Comparison of ENCODE assay signal across 31 cellular contexts in the genomic region with DNA sequence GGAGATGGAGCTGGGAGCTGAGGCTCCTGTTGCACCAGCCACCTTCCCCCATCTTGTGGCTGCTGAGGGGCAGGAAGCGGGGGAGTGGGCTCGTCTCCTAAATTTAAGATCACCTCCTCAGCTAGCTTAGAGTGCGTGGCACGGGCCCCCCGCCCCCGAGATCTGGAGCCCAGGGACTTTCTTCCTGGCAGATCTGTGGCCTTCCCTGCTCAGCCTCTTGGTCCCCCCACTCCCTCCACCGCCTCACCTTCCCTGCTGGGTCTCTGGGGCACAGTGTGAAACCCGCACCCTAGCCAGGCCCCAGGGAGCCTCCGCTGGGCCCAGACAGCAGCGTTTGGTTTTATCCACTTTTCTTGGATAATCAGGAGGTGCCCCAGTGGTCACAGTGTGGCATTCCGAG.
"Had no signal": no experiment of that assay in that cellular context is flagged by ENCODE, and none has a peak within 500 bp of the region (broad histone marks: within the 10 kb centered on the region; RNA-seq: fewer than 3 reads in every experiment).

No MANE protein-coding gene starts in this region.

- H3K4me1 ChIP-seq: gastrocnemius medialis had no signal

- H3K9me3 Mint-ChIP-seq: activated B cell treated with CpG ODN at 0.5 μM for 24 hours; activated CD8-positive, alpha-beta T cell treated with anti-CD3 and anti-CD28 coated beads for 36 hours; activated naive CD4-positive, alpha-beta T cell treated with anti-CD3 and anti-CD28 coated beads, Interleukin-2, amount 10 ng/mL, durations not matched to agents 7 days and 5 days; activated naive CD4-positive, alpha-beta T cell treated with anti-CD3 and anti-CD28 coated beads, Interleukin-2, amount 50 U/mL, for 72 hours; activated naive CD8-positive, alpha-beta T cell treated with anti-CD3 and anti-CD28 coated beads, Interleukin-2, amount 10 ng/mL, durations not matched to agents 7 days and 5 days; activated T-cell treated with anti-CD3 and anti-CD28 coated beads, Interleukin-2, amount 50 U/mL, for 72 hours; central memory CD8-positive, alpha-beta T cell; dendritic cell treated with granulocyte-macrophage colony-stimulating factor and Interleukin-4, amounts not matched to agents 40 ng/mL and 50 ng/mL, for 4 days; endodermal cell; T-helper 2 cell treated with Interferon-gamma antibody and Interleukin-4, amounts not matched to agents 5 μg/mL and 100 μg/mL, for 36 hours had no signal

- H3K27ac Mint-ChIP-seq: activated B cell treated with CpG ODN at 0.5 μM for 24 hours; activated naive CD8-positive, alpha-beta T cell treated with anti-CD3 and anti-CD28 coated beads, Interleukin-2, amount 10 ng/mL, durations not matched to agents 7 days and 5 days; activated T-cell treated with anti-CD3 and anti-CD28 coated beads, Interleukin-2, amount 50 U/mL, for 72 hours; endodermal cell; T-helper 2 cell treated with Interferon-gamma antibody and Interleukin-4, amounts not matched to agents 5 μg/mL and 100 μg/mL, for 36 hours had no signal

- DNase-seq: activated B cell treated with CpG ODN at 0.5 μM for 24 hours; activated CD4-positive, alpha-beta T cell treated with anti-CD3 and anti-CD28 coated beads for 48 hours; activated CD4-positive, alpha-beta T cell treated with anti-CD3 and anti-CD28 coated beads, Interleukin-2, amount 50 U/mL, for 1 hour; activated CD4-positive, alpha-beta T cell treated with anti-CD3 and anti-CD28 coated beads, Interleukin-2, amount 50 U/mL, for 48 hours; activated CD8-positive, alpha-beta memory T cell treated with anti-CD3 and anti-CD28 coated beads for 24 hours; activated CD8-positive, alpha-beta T cell treated with anti-CD3 and anti-CD28 coated beads for 36 hours; activated gamma-delta T cell; activated naive CD4-positive, alpha-beta T cell; activated naive CD4-positive, alpha-beta T cell treated with anti-CD3 and anti-CD28 coated beads, Interleukin-2, amount 10 ng/mL, durations not matched to agents 7 days and 5 days; activated naive CD8-positive, alpha-beta T cell treated with anti-CD3 and anti-CD28 coated beads, Interleukin-2, amount 10 ng/mL, durations not matched to agents 7 days and 5 days; activated T-cell treated with anti-CD3 and anti-CD28 coated beads, Interleukin-2, amount 50 U/mL, for 72 hours; brain microvascular endothelial cell; dorsolateral prefrontal cortex; effector memory CD4-positive, alpha-beta T cell; foreskin fibroblast; gastrocnemius medialis; heart right ventricle; T-helper 1 cell; T-helper 17 cell; T1000; WERI-Rb-1 had no signal

- H3K4me3 ChIP-seq: coronary artery, dorsolateral prefrontal cortex, gastrocnemius medialis, heart right ventricle had no signal

- H3K27ac ChIP-seq: brain microvascular endothelial cell, coronary artery, dorsolateral prefrontal cortex, gastrocnemius medialis, heart right ventricle, WERI-Rb-1 had no signal

- H3K4me3 Mint-ChIP-seq: activated B cell treated with CpG ODN at 0.5 μM for 24 hours; activated CD8-positive, alpha-beta T cell treated with anti-CD3 and anti-CD28 coated beads for 36 hours; activated naive CD4-positive, alpha-beta T cell treated with anti-CD3 and anti-CD28 coated beads, Interleukin-2, amount 10 ng/mL, durations not matched to agents 7 days and 5 days; activated naive CD8-positive, alpha-beta T cell treated with anti-CD3 and anti-CD28 coated beads, Interleukin-2, amount 10 ng/mL, durations not matched to agents 7 days and 5 days; activated T-cell treated with anti-CD3 and anti-CD28 coated beads, Interleukin-2, amount 50 U/mL, for 72 hours; central memory CD8-positive, alpha-beta T cell; dendritic cell treated with granulocyte-macrophage colony-stimulating factor and Interleukin-4, amounts not matched to agents 40 ng/mL and 50 ng/mL, for 4 days; endodermal cell; T-helper 17 cell; T-helper 2 cell treated with Interferon-gamma antibody and Interleukin-4, amounts not matched to agents 5 μg/mL and 100 μg/mL, for 36 hours had no signal

- H3K27me3 Mint-ChIP-seq: activated B cell treated with CpG ODN at 0.5 μM for 24 hours; activated CD8-positive, alpha-beta T cell treated with anti-CD3 and anti-CD28 coated beads for 36 hours; activated naive CD4-positive, alpha-beta T cell treated with anti-CD3 and anti-CD28 coated beads, Interleukin-2, amount 10 ng/mL, durations not matched to agents 7 days and 5 days; activated naive CD8-positive, alpha-beta T cell treated with anti-CD3 and anti-CD28 coated beads, Interleukin-2, amount 10 ng/mL, durations not matched to agents 7 days and 5 days; central memory CD8-positive, alpha-beta T cell; dendritic cell treated with granulocyte-macrophage colony-stimulating factor and Interleukin-4, amounts not matched to agents 40 ng/mL and 50 ng/mL, for 4 days; T-helper 17 cell had no signal

- ATAC-seq: activated CD4-positive, CD25-positive, alpha-beta regulatory T cell treated with anti-CD3 and anti-CD28 coated beads, Interleukin-2, amount 50 U/mL, for 24 hours; activated CD8-positive, alpha-beta T cell treated with anti-CD3 and anti-CD28 coated beads for 36 hours; activated naive CD4-positive, alpha-beta T cell treated with anti-CD3 and anti-CD28 coated beads, Interleukin-2, amount 50 U/mL, for 72 hours; activated T-cell treated with anti-CD3 and anti-CD28 coated beads, Interleukin-2, amount 50 U/mL, for 72 hours; esophagus mucosa; gastrocnemius medialis; heart right ventricle; T-helper 17 cell had no signal

- H3K9me3 ChIP-seq: gastrocnemius medialis, heart right ventricle had no signal

- FAIRE-seq: astrocyte, bronchial epithelial cell had no signal

- H3K4me1 Mint-ChIP-seq: endodermal cell had no signal

- H3K27me3 ChIP-seq: brain microvascular endothelial cell, dorsolateral prefrontal cortex, gastrocnemius medialis, heart right ventricle had no signal
